ENCODE assay signal across 23 cellular contexts in genomic region chr10:69501657-69502056, GRCh38. TPM values are rescaled to one million over a fixed set of nuclear protein-coding genes. Genes with fewer than 3 reads are reported as not detected.
DNase-seq lines count a peak whose midpoint lies in the region; ATAC-seq and TF ChIP-seq lines count a peak whose summit lies in the region.
"Had no signal": no experiment of that assay in that cellular context is flagged by ENCODE, and none has a peak within 500 bp of the region (broad histone marks: within the 10 kb centered on the region; RNA-seq: fewer than 3 reads in every experiment).

No MANE protein-coding gene starts in this region.

- no peaks in the 10 kb centered on the region for H3K79me1 ChIP-seq in IMR-90 (ENCODE audit: low read depth in 1 of 2, low read length in 2 of 2)

- H3K23ac ChIP-seq in IMR-90 (ENCODE audit: low read depth, low read length), result 0 out of 2 replicates have a peak overlapping the region, but pooled peaks have one; percentile 49

- no peak overlapping the region for H2BK20ac ChIP-seq in IMR-90 (ENCODE audit: low read depth, low read length)

- no peak overlapping the region for H3K56ac ChIP-seq in IMR-90 (ENCODE audit: extremely low read depth, insufficient read depth, low read length)

- H4K91ac ChIP-seq in IMR-90 (ENCODE audit: insufficient read depth, low read depth, low read length), result no peak overlapping the region

- DNase-seq in activated CD8-positive, alpha-beta memory T cell treated with anti-CD3 and anti-CD28 coated beads, Interleukin-2, amount 50 U/mL, for 48 hours, result peak; percentile 36
- DNase-seq in activated CD8-positive, alpha-beta memory T cell treated with anti-CD3 and anti-CD28 coated beads, Interleukin-2, amount 50 U/mL, for 4 hours, result no peak
- no peak for DNase-seq in IMR-90
- DNase-seq in left lobe of liver (ENCODE audit: low spot score), result peak; percentile 16
- DNase-seq in testis, result peak; percentile 14
- DNase-seq in activated T-cell treated with anti-CD3 and anti-CD28 coated beads, Interleukin-2, amount 50 U/mL, for 72 hours, result no peak
- DNase-seq: C1 segment of cervical spinal cord, DMS53, GF-D8, NCI-H1105 treated with DMSO at 0.1 percent for 48 hours, NCI-H1694, NCI-H2081, NCI-H2171 treated with DMSO at 0.1 percent for 48 hours, NCI-H524 treated with DMSO at 0.1 percent for 48 hours, NCI-H82 had no signal

- H4K20me1 ChIP-seq in IMR-90 (ENCODE audit: insufficient read depth, low read length), result no peaks in the 10 kb centered on the region

- no peak overlapping the region for H2BK15ac ChIP-seq in IMR-90 (ENCODE audit: low read depth, low read length)

- H3K27me3 Mint-ChIP-seq in activated T-cell treated with anti-CD3 and anti-CD28 coated beads, Interleukin-2, amount 50 U/mL, for 72 hours (ENCODE audit: low read depth), result no peaks in the 10 kb centered on the region

- no peak overlapping the region for H2BK120ac ChIP-seq in IMR-90 (ENCODE audit: low read depth, low read length)

- no peak overlapping the region for H2BK5ac ChIP-seq in IMR-90 (ENCODE audit: low read depth, low read length, poor library complexity, severe bottlenecking)

- intact Hi-C loops in IMR-90 (cut with micrococcal nuclease), result no loop called here
- intact Hi-C loops in testis (cut with DNase I; ENCODE audit: low total_unique reads), result no loop called here

- dilution Hi-C loops in IMR-90 (cut with HindIII; ENCODE audit: low sequenced_read_pairs, unreplicated experiment), result no loop called here

- H3K9me3 ChIP-seq in IMR-90 (ENCODE audit: control insufficient read depth, insufficient read depth, low read length) (no peaks in the 10 kb centered on the region), testis (no peaks in the 10 kb centered on the region)
- H3K9me3 ChIP-seq: Peyer's patch, SJSA1 had no signal

- H2AFZ ChIP-seq in IMR-90 (replicated peaks; ENCODE audit: low read length, poor library complexity), result no peak overlapping the region

- no peak overlapping the region for H3K27ac Mint-ChIP-seq in activated T-cell treated with anti-CD3 and anti-CD28 coated beads, Interleukin-2, amount 50 U/mL, for 72 hours
- H3K27ac Mint-ChIP-seq: CD8-positive, alpha-beta T cell had no signal

- H2AK5ac ChIP-seq in IMR-90 (ENCODE audit: low read depth, low read length), result no peak overlapping the region

- no peak for TF ChIP-seq RAD21 in IMR-90 (IDR thresholded peaks at IDR 0.05; ENCODE audit: low read length)

- H3K9me3 Mint-ChIP-seq in activated T-cell treated with anti-CD3 and anti-CD28 coated beads, Interleukin-2, amount 50 U/mL, for 72 hours, result no peaks in the 10 kb centered on the region
- H3K9me3 Mint-ChIP-seq: CD8-positive, alpha-beta T cell; IgD-negative memory B cell had no signal

- no peak overlapping the region for H3K4me2 ChIP-seq in IMR-90 (ENCODE audit: low read depth, low read length)

- no peak overlapping the region for H3K4me3 Mint-ChIP-seq in activated T-cell treated with anti-CD3 and anti-CD28 coated beads, Interleukin-2, amount 50 U/mL, for 72 hours
- H3K4me3 Mint-ChIP-seq: CD8-positive, alpha-beta T cell; IgD-negative memory B cell had no signal

- no peak overlapping the region for H3K14ac ChIP-seq in IMR-90 (replicated peaks; ENCODE audit: low read depth, low read length)

- no peak overlapping the region for H3K9ac ChIP-seq in IMR-90 (ENCODE audit: low read depth, low read length)

- H3K4me1 ChIP-seq in IMR-90 (ENCODE audit: control insufficient read depth, insufficient read depth, low read length) (no peaks in the 10 kb centered on the region), testis (peaks cover 14% of the 10 kb centered on the region)
- H3K4me1 ChIP-seq: Peyer's patch, SJSA1 had no signal

- in situ Hi-C loops in IMR-90 (cut with MboI; ENCODE audit: low sequenced_read_pairs), result loop anchor here (5.0 to 25.0 kb wide), 3 partner anchors 74 to 411 kb away; no protein-coding TSS in a partner anchor

- TF ChIP-seq POLR2A in IMR-90 (IDR thresholded peaks at IDR 0.05; ENCODE audit: low read depth, low read length) (no peak), testis (IDR thresholded peaks at IDR 0.05) (no peak)

- H2AK9ac ChIP-seq in IMR-90 (replicated peaks; ENCODE audit: low read depth, low read length, poor library complexity), result no peak overlapping the region

- H4K5ac ChIP-seq in IMR-90 (ENCODE audit: low read depth, low read length), result no peak overlapping the region

- TF ChIP-seq CTCF in IMR-90 (conservative IDR thresholded peaks at IDR 0.05; ENCODE audit: low read depth, low read length) (no peak), testis (IDR thresholded peaks at IDR 0.05) (no peak)

- ATAC-seq in IMR-90 (ENCODE audit: low read depth) (no peak), left lobe of liver (no peak), GM18873 (IDR thresholded peaks at IDR 0.05; ENCODE audit: low FRiP score, unreplicated experiment) (no peak)
- no peak for ATAC-seq in activated T-cell treated with anti-CD3 and anti-CD28 coated beads, Interleukin-2, amount 50 U/mL, for 72 hours (replicated peaks in 1 of 2)
- no peak for ATAC-seq in activated CD4-positive, CD25-positive, alpha-beta regulatory T cell treated with anti-CD3 and anti-CD28 coated beads, Interleukin-2, amount 50 U/mL, for 24 hours
- ATAC-seq: CD8-positive, alpha-beta T cell had no signal

- POLR2A ChIA-PET in IMR-90 (lab: Charles Lee; ENCODE audit: unreplicated experiment), result no interaction called here

- H3K27me3 ChIP-seq in IMR-90 (ENCODE audit: control insufficient read depth, insufficient read depth, low read length), result peaks cover 65% of the 10 kb centered on the region
- no peaks in the 10 kb centered on the region for H3K27me3 ChIP-seq in testis
- H3K27me3 ChIP-seq: Peyer's patch, SJSA1 had no signal

- no peaks in the 10 kb centered on the region for H3K4me1 Mint-ChIP-seq in activated T-cell treated with anti-CD3 and anti-CD28 coated beads, Interleukin-2, amount 50 U/mL, for 72 hours (ENCODE audit: low read depth)
- H3K4me1 Mint-ChIP-seq: IgD-negative memory B cell had no signal

- no TSS peak for BruUV-seq in IMR-90 (replicated peaks; lab: Mats Ljungman, UMichigan)

- H4K8ac ChIP-seq in IMR-90 (ENCODE audit: low read depth in 2 of 2, low read length in 2 of 2), result no peak overlapping the region

- no CpG with 5 or more reads among the region's 6 CpGs for WGBS in IMR-90 (ENCODE audit: extremely low coverage in 2 of 2, insufficient read length in 1 of 2), 2 experiments
- 64 to 80% methylated on average over 5 to 6 of the region's 6 CpGs for WGBS in testis, 2 donors

- H3K9me1 ChIP-seq in IMR-90 (ENCODE audit: insufficient read depth, low read length), result no peaks in the 10 kb centered on the region

- CTCF ChIA-PET in IMR-90 (lab: Yijun Ruan, JAX), result no interaction called here

- H3K4me3 ChIP-seq in IMR-90 (ENCODE audit: insufficient read depth, low read depth, low read length), result no peak overlapping the region
- H3K4me3 ChIP-seq in testis, result no peak overlapping the region
- H3K4me3 ChIP-seq: Peyer's patch, SJSA1 had no signal

- H3K36me3 Mint-ChIP-seq in activated T-cell treated with anti-CD3 and anti-CD28 coated beads, Interleukin-2, amount 50 U/mL, for 72 hours (ENCODE audit: insufficient read depth in 2 of 2), result no peaks in the 10 kb centered on the region
- H3K36me3 Mint-ChIP-seq: CD8-positive, alpha-beta T cell; IgD-negative memory B cell had no signal

- H3K18ac ChIP-seq in IMR-90 (ENCODE audit: low read depth, low read length), result no peak overlapping the region

- H3K36me3 ChIP-seq in IMR-90 (ENCODE audit: control insufficient read depth, insufficient read depth, low read length) (no peaks in the 10 kb centered on the region), testis (ENCODE audit: low read depth, missing control alignments) (no peaks in the 10 kb centered on the region)
- H3K36me3 ChIP-seq: SJSA1 had no signal

- no peak overlapping the region for H3K4ac ChIP-seq in IMR-90 (ENCODE audit: low read depth, low read length)

- H3K27ac ChIP-seq in IMR-90 (ENCODE audit: insufficient read depth, low read length), result no peak overlapping the region
- peak overlapping the region in 1 of 2 donors; percentile 62 for H3K27ac ChIP-seq in testis
- H3K27ac ChIP-seq: 22Rv1, Peyer's patch, SJSA1 had no signal

TF ChIP-seq in IMR-90, 13 proteins besides CTCF, POLR2A, EP300 and RAD21 (continues in another document):
- TF ChIP-seq CEBPB (IDR thresholded peaks at IDR 0.05; ENCODE audit: low read depth, low read length) (no peak), RCOR1 (IDR thresholded peaks at IDR 0.05; ENCODE audit: insufficient replicate concordance, low read length) (no peak), NFE2L2 (IDR thresholded peaks at IDR 0.05; ENCODE audit: low read depth, low read length) (no peak), CHD1 (IDR thresholded peaks at IDR 0.05; ENCODE audit: low read depth, low read length) (no peak), MAZ (IDR thresholded peaks at IDR 0.05; ENCODE audit: borderline replicate concordance, low read depth, low read length) (no peak), SMC3 (IDR thresholded peaks at IDR 0.05; ENCODE audit: low read depth, low read length) (no peak), BHLHE40 (IDR thresholded peaks at IDR 0.05; ENCODE audit: low read depth, low read length) (no peak), MAFK (IDR thresholded peaks at IDR 0.05; ENCODE audit: low read depth, low read length) (no peak)
- TF ChIP-seq, protein P1, sequence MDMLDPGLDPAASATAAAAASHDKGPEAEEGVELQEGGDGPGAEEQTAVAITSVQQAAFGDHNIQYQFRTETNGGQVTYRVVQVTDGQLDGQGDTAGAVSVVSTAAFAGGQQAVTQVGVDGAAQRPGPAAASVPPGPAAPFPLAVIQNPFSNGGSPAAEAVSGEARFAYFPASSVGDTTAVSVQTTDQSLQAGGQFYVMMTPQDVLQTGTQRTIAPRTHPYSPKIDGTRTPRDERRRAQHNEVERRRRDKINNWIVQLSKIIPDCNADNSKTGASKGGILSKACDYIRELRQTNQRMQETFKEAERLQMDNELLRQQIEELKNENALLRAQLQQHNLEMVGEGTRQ (IDR thresholded peaks at IDR 0.05; ENCODE audit: low read depth, low read length), result no peak

RNA-seq across cellular contexts. Expression of gene TSPAN15, which starts 50.4 kb away (rescaled TPM):
- total RNA-seq in IMR-90 (2012; rRNA removed) (not detected in 2 replicates), left lobe of liver (3.8 TPM), testis (10 to 100 TPM; 35.3 to 37.5 TPM)
- polyA plus RNA-seq in IMR-90 (2012; rRNA removed) (0.07 and 0.48 TPM in 2 replicates), testis (ENCODE audit: insufficient read depth, low read depth, low replicate concordance) (29.7 TPM)
- polyA plus RNA-seq in IMR-90 (2012; cell fraction: cytosol; rRNA removed), result 0.13 TPM in 1 of 2 replicates, not detected in the other
- polyA plus RNA-seq in IMR-90 (2012; cell fraction: nucleus; rRNA removed; ENCODE audit: low replicate concordance), result 0.08 and 0.19 TPM in 2 replicates
- total RNA-seq in activated T-cell treated with anti-CD3 and anti-CD28 coated beads, Interleukin-2, amount 50 U/mL, for 72 hours, result 1 to 10 TPM; 1.5 to 1.8 TPM
- total RNA-seq: H4 had no signal
- polyA plus RNA-seq: IgD-negative memory B cell had no signal

Comparison
In these comparisons a context has a peak if more than half of its experiments do, and no peak if none do; other contexts are left out.
1. DNase-seq: peak in activated CD8-positive, alpha-beta memory T cell treated with anti-CD3 and anti-CD28 coated beads, Interleukin-2, amount 50 U/mL, for 48 hours (single experiment), left lobe of liver (single experiment) and testis (single experiment); none in activated CD8-positive, alpha-beta memory T cell treated with anti-CD3 and anti-CD28 coated beads, Interleukin-2, amount 50 U/mL, for 4 hours (single experiment), IMR-90 (single experiment) and activated T-cell treated with anti-CD3 and anti-CD28 coated beads, Interleukin-2, amount 50 U/mL, for 72 hours (0 of 2).